ENCODE assay signal across 8 cellular contexts in the genomic region with DNA sequence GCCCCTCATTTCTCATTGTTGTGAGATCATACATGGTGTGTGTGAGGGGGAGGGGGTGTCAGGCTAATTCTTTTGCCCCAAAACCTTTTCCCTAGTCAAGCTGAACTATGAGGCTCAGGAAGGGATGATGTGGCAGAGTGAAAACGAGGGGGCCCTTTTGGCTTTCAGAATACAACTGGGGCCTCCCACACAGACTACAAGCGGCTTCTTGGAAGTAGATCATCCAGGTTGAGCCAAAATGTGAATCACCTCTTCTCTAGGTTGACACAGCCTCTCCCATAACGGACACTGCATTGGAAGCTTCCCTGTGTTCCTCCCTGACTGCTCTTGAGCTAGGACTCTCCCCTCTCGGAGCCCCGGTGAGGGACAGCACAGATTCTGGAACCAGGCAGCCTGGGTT. TPM values are rescaled to one million over a fixed set of nuclear protein-coding genes. Genes with fewer than 3 reads are reported as not detected.
A peak's percentile ranks its signal among the peaks of the same experiment; 100 is the strongest.
DNase-seq lines count a peak whose midpoint lies in the region; ATAC-seq and TF ChIP-seq lines count a peak whose summit lies in the region.

No MANE protein-coding gene starts in this region.

- H3K9me3 ChIP-seq in tibial artery: no peaks in the 10 kb centered on the region

- peak overlapping the region; percentile 98 for H3K4me3 Mint-ChIP-seq in activated naive CD8-positive, alpha-beta T cell
- H3K4me3 Mint-ChIP-seq in natural killer cell: peak overlapping the region; percentile 13

- peak; percentile 72 for DNase-seq in activated effector memory CD4-positive, alpha-beta T cell treated with anti-CD3 and anti-CD28 coated beads, Interleukin-2, amount 50 U/mL, for 16 hours
- no peak for DNase-seq in activated effector memory CD4-positive, alpha-beta T cell treated with Interleukin-2 at 50 U/mL for 16 hours
- DNase-seq in natural killer cell (no peak), tibial artery (no peak), glomerular visceral epithelial cell (ENCODE audit: extremely low spot score) (no peak), CD1c-positive myeloid dendritic cell (ENCODE audit: extremely low spot score) (no peak)

- TF ChIP-seq CTCF in natural killer cell (IDR thresholded peaks at IDR 0.05) (no peak), tibial artery (IDR thresholded peaks at IDR 0.05) (no peak)

- peaks cover 2% of the 10 kb centered on the region for H3K36me3 Mint-ChIP-seq in activated naive CD8-positive, alpha-beta T cell
- H3K36me3 Mint-ChIP-seq in natural killer cell: no peaks in the 10 kb centered on the region

- peaks cover 30% of the 10 kb centered on the region for H3K4me1 Mint-ChIP-seq in activated naive CD8-positive, alpha-beta T cell (ENCODE audit: low read depth)
- peaks cover 17 to 34% of the 10 kb centered on the region in 2 donors for H3K4me1 Mint-ChIP-seq in natural killer cell

- H3K27ac Mint-ChIP-seq in activated naive CD8-positive, alpha-beta T cell: peak overlapping the region; percentile 98
- H3K27ac Mint-ChIP-seq in natural killer cell: peak overlapping the region; percentile 98 to 99

- intact Hi-C loops in natural killer cell (cut with micrococcal nuclease) (loop anchor here (5.0 kb wide), 1 partner anchor 76 kb away; a partner anchor contains a TSS), tibial artery (cut with DNase I; ENCODE audit: low total_unique reads) (no loop called here)

- H3K9me3 Mint-ChIP-seq in activated naive CD8-positive, alpha-beta T cell (ENCODE audit: low read depth): no peaks in the 10 kb centered on the region
- no peaks in the 10 kb centered on the region for H3K9me3 Mint-ChIP-seq in natural killer cell

- no peaks in the 10 kb centered on the region for H3K27me3 ChIP-seq in tibial artery

- no peak overlapping the region for H3K4me3 ChIP-seq in tibial artery

- ATAC-seq in natural killer cell: no peak
- no peak for ATAC-seq in HG03159 (IDR thresholded peaks at IDR 0.05; ENCODE audit: unreplicated experiment)

- peak overlapping the region; percentile 98 to 100 for H3K27ac ChIP-seq in tibial artery

- H3K36me3 ChIP-seq in tibial artery: no peaks in the 10 kb centered on the region

- no peaks in the 10 kb centered on the region for H3K27me3 Mint-ChIP-seq in activated naive CD8-positive, alpha-beta T cell
- H3K27me3 Mint-ChIP-seq in natural killer cell (ENCODE audit: low read depth in 2 of 2): no peaks in the 10 kb centered on the region

- peaks cover 0 to 21% (median 18%) of the 10 kb centered on the region in 4 donors for H3K4me1 ChIP-seq in tibial artery

RNA-seq across cellular contexts. Expression of a gene that starts 2.3 kb away (rescaled TPM):
- total RNA-seq in natural killer cell: 100 to 1,000 TPM in 1 of 3 donors, 10 to 100 TPM in 2; 95.6 to 114 (median 96.7) TPM

RNA-seq across cellular contexts. Expression of a gene that starts 44.1 kb away (rescaled TPM):
- 10 to 100 TPM; 19.7 to 26.2 (median 25.8) TPM for total RNA-seq in natural killer cell
